ENCODE assay signal across 1 cellular context in the genomic region with DNA sequence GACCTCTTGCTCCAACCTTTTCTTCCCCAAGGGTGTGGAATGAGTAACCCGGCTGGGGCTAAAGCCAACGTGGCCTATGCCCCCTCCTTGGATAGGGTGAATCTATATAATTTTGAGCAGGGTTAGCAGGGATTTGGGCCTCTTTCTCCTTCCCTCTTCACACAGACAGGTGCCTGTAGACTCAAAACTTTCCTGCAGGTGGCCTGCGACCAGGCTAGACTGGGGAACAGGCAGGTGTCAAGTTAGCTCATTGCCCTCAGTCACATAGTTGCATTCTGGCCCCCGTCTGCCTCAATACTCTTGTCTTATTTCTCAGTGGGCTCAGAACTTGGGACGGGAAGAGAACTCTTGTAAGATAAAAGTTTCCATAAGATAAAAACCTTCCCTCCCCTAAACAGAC.
TF ChIP-seq lines count a peak whose summit lies in the region.

No MANE protein-coding gene starts in this region.

TF ChIP-seq in GM23338, 12 proteins besides CTCF, POLR2A, EP300 and RAD21 (continued from another document):
- TF ChIP-seq CREB1 (CRISPR knock-in tag; IDR thresholded peaks at IDR 0.05; ENCODE audit: low read depth) (no peak), NANOG (IDR thresholded peaks at IDR 0.05; ENCODE audit: borderline replicate concordance) (no peak), ZNF462 (CRISPR knock-in tag; IDR thresholded peaks at IDR 0.05) (no peak), REST (IDR thresholded peaks at IDR 0.05; ENCODE audit: unreplicated experiment) (no peak), ZNF331 (CRISPR knock-in tag; IDR thresholded peaks at IDR 0.05; ENCODE audit: low read depth) (no peak), STAT1 (IDR thresholded peaks at IDR 0.05; ENCODE audit: unreplicated experiment) (no peak)
